ENCODE assay signal across 7 cellular contexts in genomic region chr13:68996671-68997030, GRCh38.
"Had no signal": no experiment of that assay in that cellular context is flagged by ENCODE, and none has a peak within 500 bp of the region (broad histone marks: within the 10 kb centered on the region; RNA-seq: fewer than 3 reads in every experiment).

No MANE protein-coding gene starts in this region.

- H3K4me1 Mint-ChIP-seq: IgD-negative memory B cell had no signal

- ATAC-seq: HepG2 had no signal

- H3K4me3 Mint-ChIP-seq: IgD-negative memory B cell had no signal

- H3K4me2 ChIP-seq: KMS-11 had no signal

- H3K27me3 Mint-ChIP-seq: IgD-negative memory B cell had no signal

- H3K27ac ChIP-seq: KMS-11 had no signal

- DNase-seq: GOT3, H7, HCEC 1CT, KBM-7 had no signal

- H3K27ac Mint-ChIP-seq: IgD-negative memory B cell had no signal

- H3K9ac ChIP-seq: KMS-11 had no signal
